15 cellular contexts compared by ENCODE assay signal in genomic region chr6:91098006-91098405, GRCh38.
DNase-seq lines count a peak whose midpoint lies in the region; ATAC-seq and TF ChIP-seq lines count a peak whose summit lies in the region.
"Had no signal": no experiment of that assay in that cellular context is flagged by ENCODE, and none has a peak within 500 bp of the region (broad histone marks: within the 10 kb centered on the region; RNA-seq: fewer than 3 reads in every experiment).

No MANE protein-coding gene starts in this region.

- no peaks in the 10 kb centered on the region for H3K79me2 ChIP-seq in hepatocyte
- no peaks in the 10 kb centered on the region for H3K79me2 ChIP-seq in H9 (ENCODE audit: insufficient read depth, low read length)

- TF ChIP-seq CTCF in hepatocyte (IDR thresholded peaks at IDR 0.05; ENCODE audit: poor library complexity) (no peak), H9 (conservative IDR thresholded peaks at IDR 0.05) (no peak)

- no peak overlapping the region for H2BK12ac ChIP-seq in H9 (ENCODE audit: insufficient read length, low read depth, low read length)

- H3T11ph ChIP-seq in H9 (ENCODE audit: low read length) = no peak overlapping the region

- no peak overlapping the region for H3K4me3 Mint-ChIP-seq in T-helper 2 cell treated with Interferon-gamma antibody and Interleukin-4, amounts not matched to agents 5 μg/mL and 100 μg/mL, for 36 hours
- no peak overlapping the region for H3K4me3 Mint-ChIP-seq in H9
- H3K4me3 Mint-ChIP-seq: activated CD8-positive, alpha-beta memory T cell treated with anti-CD3 and anti-CD28 coated beads, Interleukin-2, amount 10 ng/mL, durations not matched to agents 7 days and 5 days had no signal

- H3K9me3 Mint-ChIP-seq in T-helper 2 cell treated with Interferon-gamma antibody and Interleukin-4, amounts not matched to agents 5 μg/mL and 100 μg/mL, for 36 hours = no peaks in the 10 kb centered on the region
- no peaks in the 10 kb centered on the region for H3K9me3 Mint-ChIP-seq in H9

- H3K27ac ChIP-seq in hepatocyte (peak overlapping the region; percentile 36), H9 (ENCODE audit: insufficient read length, low read depth, low read length) (no peak overlapping the region)
- H3K27ac ChIP-seq: gastroesophageal sphincter, right atrium auricular region, RWPE1 had no signal

- ATAC-seq in GM18873 (IDR thresholded peaks at IDR 0.05; ENCODE audit: low FRiP score, unreplicated experiment) (no peak), GM19328 (IDR thresholded peaks at IDR 0.05; ENCODE audit: unreplicated experiment) (no peak)
- ATAC-seq: activated CD8-positive, alpha-beta memory T cell treated with anti-CD3 and anti-CD28 coated beads, Interleukin-2, amount 10 ng/mL, durations not matched to agents 7 days and 5 days; gastroesophageal sphincter had no signal

- no peaks in the 10 kb centered on the region for H3K27me3 Mint-ChIP-seq in T-helper 2 cell treated with Interferon-gamma antibody and Interleukin-4, amounts not matched to agents 5 μg/mL and 100 μg/mL, for 36 hours (ENCODE audit: low read depth)
- no peaks in the 10 kb centered on the region for H3K27me3 Mint-ChIP-seq in H9 (ENCODE audit: low read depth)
- H3K27me3 Mint-ChIP-seq: activated CD8-positive, alpha-beta memory T cell treated with anti-CD3 and anti-CD28 coated beads, Interleukin-2, amount 10 ng/mL, durations not matched to agents 7 days and 5 days had no signal

- H3K27me3 ChIP-seq in hepatocyte = no peaks in the 10 kb centered on the region
- no peaks in the 10 kb centered on the region for H3K27me3 ChIP-seq in H9 (ENCODE audit: insufficient read depth, low read length)
- H3K27me3 ChIP-seq: gastroesophageal sphincter, right atrium auricular region had no signal

- H2BK20ac ChIP-seq in H9 (ENCODE audit: low read depth, low read length, poor library complexity, severe bottlenecking) = no peak overlapping the region

- H3K79me1 ChIP-seq in H9 (ENCODE audit: insufficient read depth, low read depth, low read length, poor library complexity, severe bottlenecking) = no peaks in the 10 kb centered on the region

- H3K23ac ChIP-seq in H9 (ENCODE audit: insufficient read length, low read depth, low read length) = no peak overlapping the region

- no peak overlapping the region for H3K4ac ChIP-seq in H9 (ENCODE audit: low read depth, low read length)

- H3K27ac Mint-ChIP-seq in T-helper 2 cell treated with Interferon-gamma antibody and Interleukin-4, amounts not matched to agents 5 μg/mL and 100 μg/mL, for 36 hours = no peak overlapping the region
- no peak overlapping the region; a peak in 1 of 7 replicates for H3K27ac Mint-ChIP-seq in H9
- H3K27ac Mint-ChIP-seq: activated CD8-positive, alpha-beta memory T cell treated with anti-CD3 and anti-CD28 coated beads, Interleukin-2, amount 10 ng/mL, durations not matched to agents 7 days and 5 days had no signal

- no peak overlapping the region for H3K14ac ChIP-seq in H9 (ENCODE audit: insufficient read depth, low read length)

- no peak overlapping the region for H3K56ac ChIP-seq in H9 (ENCODE audit: insufficient read length, low read depth, low read length)

- H3K23me2 ChIP-seq in H9 (ENCODE audit: insufficient read length, low read depth, low read length, poor library complexity, severe bottlenecking) = no peaks in the 10 kb centered on the region

- no peak overlapping the region for H4K5ac ChIP-seq in H9 (ENCODE audit: insufficient read length, low read depth, low read length)

- H2BK15ac ChIP-seq in H9 (ENCODE audit: low read depth, low read length) = no peak overlapping the region

- DNase-seq in DMS 273 (lab: John Stamatoyannopoulos, UW; ENCODE audit: unreplicated experiment) (peak; percentile 64), NCI-H1436 (lab: John Stamatoyannopoulos, UW) (peak; percentile 31), NCI-H748 (lab: John Stamatoyannopoulos, UW; ENCODE audit: unreplicated experiment) (peak; percentile 88), hepatocyte (ENCODE audit: low spot score) (peak; percentile 18), H9 (no peak)
- no peak for DNase-seq in T-helper 2 cell treated with Interferon-gamma antibody and Interleukin-4, amounts not matched to agents 5 μg/mL and 100 μg/mL, for 36 hours (ENCODE audit: low spot score)
- DNase-seq: activated CD8-positive, alpha-beta memory T cell treated with anti-CD3 and anti-CD28 coated beads, Interleukin-2, amount 10 ng/mL, durations not matched to agents 7 days and 5 days; activated effector memory CD4-positive, alpha-beta T cell treated with anti-CD3 and anti-CD28 coated beads, Interleukin-2, amount 50 U/mL, for 16 hours; mesendoderm; NCI-H226 had no signal

- no peak overlapping the region for H4K8ac ChIP-seq in H9 (replicated peaks; ENCODE audit: insufficient read length, low read depth, low read length)

- H4K91ac ChIP-seq in H9 (ENCODE audit: insufficient read length, low read depth, low read length) = no peak overlapping the region

- H3K4me3 ChIP-seq in hepatocyte = no peak overlapping the region
- H3K4me3 ChIP-seq: gastroesophageal sphincter, right atrium auricular region had no signal

- no peak overlapping the region for H3K18ac ChIP-seq in H9 (ENCODE audit: insufficient read length, low read depth, low read length)

- H3K4me1 Mint-ChIP-seq in T-helper 2 cell treated with Interferon-gamma antibody and Interleukin-4, amounts not matched to agents 5 μg/mL and 100 μg/mL, for 36 hours (ENCODE audit: low read depth) = no peaks in the 10 kb centered on the region
- H3K4me1 Mint-ChIP-seq in H9 = no peaks in the 10 kb centered on the region
- H3K4me1 Mint-ChIP-seq: activated CD8-positive, alpha-beta memory T cell treated with anti-CD3 and anti-CD28 coated beads, Interleukin-2, amount 10 ng/mL, durations not matched to agents 7 days and 5 days had no signal

- H3K36me3 ChIP-seq in hepatocyte (replicated peaks; ENCODE audit: insufficient read depth, low read depth) = no peaks in the 10 kb centered on the region
- H3K36me3 ChIP-seq: gastroesophageal sphincter, right atrium auricular region had no signal

- no peak overlapping the region for H2BK120ac ChIP-seq in H9 (ENCODE audit: low read depth, low read length, poor library complexity, severe bottlenecking)

- no peaks in the 10 kb centered on the region for H3K9me3 ChIP-seq in hepatocyte (ENCODE audit: low read depth)
- H3K9me3 ChIP-seq in H9 (ENCODE audit: control insufficient read depth, low read depth, low read length) = no peaks in the 10 kb centered on the region
- H3K9me3 ChIP-seq: gastroesophageal sphincter, right atrium auricular region had no signal

- H3K4me1 ChIP-seq in hepatocyte (ENCODE audit: insufficient read depth) = peaks cover 7% of the 10 kb centered on the region
- no peaks in the 10 kb centered on the region for H3K4me1 ChIP-seq in H9 (ENCODE audit: insufficient read depth, low read length)
- H3K4me1 ChIP-seq: right atrium auricular region had no signal

- H2AK5ac ChIP-seq in H9 (ENCODE audit: insufficient read length, low read length) = no peak overlapping the region

- H3K4me2 ChIP-seq in hepatocyte = peak overlapping the region; percentile 28
- H3K4me2 ChIP-seq in H9 (ENCODE audit: insufficient read depth, insufficient read length, low read length) = no peak overlapping the region

- no peaks in the 10 kb centered on the region for H3K36me3 Mint-ChIP-seq in T-helper 2 cell treated with Interferon-gamma antibody and Interleukin-4, amounts not matched to agents 5 μg/mL and 100 μg/mL, for 36 hours (ENCODE audit: low read depth)
- H3K36me3 Mint-ChIP-seq in H9 (ENCODE audit: insufficient read depth in 1 of 3, low read depth in 3 of 3) = no peaks in the 10 kb centered on the region
- H3K36me3 Mint-ChIP-seq: activated CD8-positive, alpha-beta memory T cell treated with anti-CD3 and anti-CD28 coated beads, Interleukin-2, amount 10 ng/mL, durations not matched to agents 7 days and 5 days had no signal

- WGBS in hepatocyte (ENCODE audit: low lambda C conversion rate, missing lambda C conversion rate) = 49% methylated on average over 5 of the region's 5 CpGs
- no CpG with 5 or more reads among the region's 5 CpGs for WGBS in H9 (ENCODE audit: extremely low coverage, insufficient read length, low lambda C conversion rate)

- no peaks in the 10 kb centered on the region for H3K9me2 ChIP-seq in hepatocyte (replicated peaks; ENCODE audit: insufficient read depth)

- H2AFZ ChIP-seq in hepatocyte = no peak overlapping the region
- H2AFZ ChIP-seq in H9 (ENCODE audit: low read length) = no peak overlapping the region

- H2BK5ac ChIP-seq in H9 (ENCODE audit: insufficient read length, low read length) = no peak overlapping the region

- no peaks in the 10 kb centered on the region for H4K20me1 ChIP-seq in hepatocyte (ENCODE audit: insufficient read depth, poor library complexity, severe bottlenecking)
- no peaks in the 10 kb centered on the region for H4K20me1 ChIP-seq in H9 (ENCODE audit: control insufficient read depth, insufficient read depth, insufficient read length)

- H3K9ac ChIP-seq in H9 (ENCODE audit: extremely low read depth, insufficient read length, low read length) = no peak overlapping the region

Comparison
In these comparisons a context has a peak if more than half of its experiments do, and no peak if none do; other contexts are left out.
1. DNase-seq: peak in DMS 273 (single experiment), NCI-H1436 (single experiment), NCI-H748 (single experiment) and hepatocyte (single experiment); none in T-helper 2 cell treated with Interferon-gamma antibody and Interleukin-4, amounts not matched to agents 5 μg/mL and 100 μg/mL, for 36 hours (single experiment) and H9 (single experiment).